Comparison of ENCODE assay signal across 8 cellular contexts in the genomic region with DNA sequence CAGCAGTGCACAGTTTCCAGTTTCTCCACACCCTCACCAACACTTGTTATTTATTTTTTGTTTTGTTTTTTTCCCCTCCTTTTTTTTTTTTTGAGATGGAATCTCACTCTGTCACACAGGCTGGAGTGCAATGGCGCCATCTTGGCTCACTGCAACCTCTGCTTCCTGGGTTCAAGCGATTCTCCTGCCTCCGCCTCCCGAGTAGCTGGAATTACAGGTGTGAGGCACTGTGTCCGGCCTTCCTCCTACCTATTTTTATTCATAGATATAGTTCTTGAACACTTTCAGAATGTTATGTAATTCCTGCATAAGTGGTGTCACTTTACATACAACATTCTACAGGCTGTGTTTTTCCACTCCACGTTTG. TPM values are rescaled to one million over a fixed set of nuclear protein-coding genes. Genes with fewer than 3 reads are reported as not detected.
DNase-seq lines count a peak whose midpoint lies in the region; ATAC-seq, FAIRE-seq and TF ChIP-seq lines count a peak whose summit lies in the region.
"Not testable (repeated sequence)": the region's sequence is repeated elsewhere in the genome, so short reads cannot be mapped to it uniquely, and the experiment has no call there.

No MANE protein-coding gene starts in this region.

- H3K9me2 ChIP-seq in DOHH2 (replicated peaks; ENCODE audit: control insufficient read depth, low read length), result not testable (repeated sequence)

- WGBS in K562 (ENCODE audit: insufficient coverage, low coverage, missing lambda C conversion rate), result 58% methylated on average over 6 of the region's 6 CpGs
- WGBS in gastroesophageal sphincter (ENCODE audit: low coverage in 1 of 2), 2 donors, result 77 to 90% methylated on average over 3 to 6 of the region's 6 CpGs
- 73 to 79% methylated on average over 6 of the region's 6 CpGs for WGBS in upper lobe of left lung, 2 donors

- BruUV-seq in K562 (replicated peaks; lab: Mats Ljungman, UMichigan), result not testable (repeated sequence)

- not testable (repeated sequence) for FAIRE-seq in K562 (lab: Jason Lieb, UNC)

- not testable (repeated sequence) for H3K36me3 Mint-ChIP-seq in T-helper 17 cell (ENCODE audit: low read depth)
- peaks cover 14 to 24% of the 10 kb centered on the region in 2 donors for H3K36me3 Mint-ChIP-seq in activated T-cell treated with anti-CD3 and anti-CD28 coated beads, Interleukin-2, amount 50 U/mL, for 72 hours (ENCODE audit: insufficient read depth in 2 of 2)

- TF ChIP-seq EP300 in K562 (IDR thresholded peaks at IDR 0.05; ENCODE audit: low read length); gastroesophageal sphincter (IDR thresholded peaks at IDR 0.05); upper lobe of left lung (IDR thresholded peaks at IDR 0.05): not testable (repeated sequence)

- peak overlapping the region; percentile 3; the same call in 1 of the 2 replicates for H3K4me3 ChIP-seq in DOHH2 (ENCODE audit: low read length)
- not testable (repeated sequence) for H3K4me3 ChIP-seq in K562, gastroesophageal sphincter, upper lobe of left lung
- peak overlapping the region in 2 of 3 donors; percentile 19 to 62 for H3K4me3 ChIP-seq in skeletal muscle tissue (ENCODE audit: low read length in 3 of 3)

- H3K27me3 ChIP-seq in DOHH2 (ENCODE audit: control insufficient read depth, low read length), result peaks cover 13% of the 10 kb centered on the region
- H3K27me3 ChIP-seq in K562 (ENCODE audit: control insufficient read depth in 2 of 2, insufficient read depth in 2 of 2, low read length in 2 of 2); gastroesophageal sphincter; skeletal muscle tissue (ENCODE audit: control insufficient read depth in 3 of 3, insufficient read depth in 3 of 3, low read length in 3 of 3); upper lobe of left lung: not testable (repeated sequence)

- not testable (repeated sequence) for H4K20me1 ChIP-seq in DOHH2 (ENCODE audit: control insufficient read depth, insufficient read depth, low read depth, low read length); K562 (replicated peaks; ENCODE audit: control insufficient read depth, insufficient read depth, low read length)

- not testable (repeated sequence) for ATAC-seq in T-helper 17 cell; activated T-cell treated with anti-CD3 and anti-CD28 coated beads, Interleukin-2, amount 50 U/mL, for 72 hours (replicated peaks in 1 of 2); K562; gastroesophageal sphincter; upper lobe of left lung (ENCODE audit: low FRiP score in 2 of 2)

- not testable (repeated sequence) for H3K79me2 ChIP-seq in DOHH2 (ENCODE audit: control insufficient read depth, low read length)
- peaks cover 65% of the 10 kb centered on the region for H3K79me2 ChIP-seq in K562 (ENCODE audit: control insufficient read depth, insufficient read depth, low read length)

- H3K36me3 ChIP-seq in DOHH2 (ENCODE audit: control insufficient read depth, low read length), result not testable (repeated sequence)
- H3K36me3 ChIP-seq in K562 (ENCODE audit: control insufficient read depth, insufficient read depth, low read length) (peaks cover 41% of the 10 kb centered on the region; the same call in 2 of the 3 replicates), gastroesophageal sphincter (peaks cover 0 to 29% of the 10 kb centered on the region in 2 donors), skeletal muscle tissue (ENCODE audit: control insufficient read depth in 3 of 3, insufficient read depth in 3 of 3, low read length in 3 of 3) (peaks cover 29 to 34% (median 30%) of the 10 kb centered on the region in 3 donors), upper lobe of left lung (peaks cover 3 to 29% (median 20%) of the 10 kb centered on the region in 4 donors)

- peak overlapping the region; percentile 78 for H2AFZ ChIP-seq in K562 (ENCODE audit: low read depth, low read length)

- TF ChIP-seq RAD21 in K562 (CRISPR knock-in tag; conservative IDR thresholded peaks at IDR 0.05 in 1 of 2, IDR thresholded peaks at IDR 0.05 in 1 of 2), result not testable (repeated sequence)

- H3K27ac ChIP-seq in DOHH2 (ENCODE audit: low read depth, low read length), result not testable (repeated sequence)
- H3K27ac ChIP-seq in K562 (ENCODE audit: extremely low read depth, low read depth, low read length) (peak overlapping the region; percentile 53; the same call in 2 of the 3 replicates), gastroesophageal sphincter (peak overlapping the region in 3 of 4 donors; percentile 41 to 94 (median 61)), skeletal muscle tissue (ENCODE audit: low read depth, low read length) (peak overlapping the region; percentile 84), upper lobe of left lung (peak overlapping the region; percentile 17 to 75 (median 36))

- TF ChIP-seq CTCF in DOHH2 (IDR thresholded peaks at IDR 0.05; ENCODE audit: low read depth, low read length, poor library complexity, severe bottlenecking); K562 (IDR thresholded peaks at IDR 0.05 in 2 of 3, conservative IDR thresholded peaks at IDR 0.05 in 1 of 3; ENCODE audit: insufficient read depth in 2 of 3, low read depth in 1 of 3, low read length in 3 of 3); upper lobe of left lung (IDR thresholded peaks at IDR 0.05): not testable (repeated sequence)
- TF ChIP-seq CTCF in gastroesophageal sphincter (IDR thresholded peaks at IDR 0.05), result peak in 1 of 4 experiments; percentile 1

- peak overlapping the region; percentile 98 for H3K27ac Mint-ChIP-seq in T-helper 17 cell
- peak overlapping the region; percentile 91 for H3K27ac Mint-ChIP-seq in activated T-cell treated with anti-CD3 and anti-CD28 coated beads, Interleukin-2, amount 50 U/mL, for 72 hours

- H3F3A ChIP-seq in DOHH2 (ENCODE audit: control insufficient read depth, insufficient read depth), result not testable (repeated sequence)

- TF ChIP-seq POLR2A in K562 (conservative IDR thresholded peaks at IDR 0.05); gastroesophageal sphincter (IDR thresholded peaks at IDR 0.05); upper lobe of left lung (IDR thresholded peaks at IDR 0.05): not testable (repeated sequence)

- H3K4me1 ChIP-seq in DOHH2 (ENCODE audit: control insufficient read depth, low read length), result peaks cover 46% of the 10 kb centered on the region
- peaks cover 28 to 59% of the 10 kb centered on the region in 2 experiments for H3K4me1 ChIP-seq in K562 (replicated peaks in 1 of 2; ENCODE audit: control insufficient read depth in 2 of 2, insufficient read depth in 2 of 2, low read length in 2 of 2)
- H3K4me1 ChIP-seq in gastroesophageal sphincter, result peaks cover 0 to 97% (median 44%) of the 10 kb centered on the region in 3 donors
- H3K4me1 ChIP-seq in skeletal muscle tissue (ENCODE audit: control insufficient read depth in 3 of 3, insufficient read depth in 3 of 3, low read length in 3 of 3), result peaks cover 88 to 95% (median 91%) of the 10 kb centered on the region in 3 donors
- H3K4me1 ChIP-seq in upper lobe of left lung, result peaks cover 42 to 74% (median 60%) of the 10 kb centered on the region in 4 donors

- CTCF ChIA-PET in K562 (lab: Yijun Ruan, JAX; ENCODE audit: low intra/inter-chr PET ratio), result not testable (repeated sequence)

- not testable (repeated sequence) for H3K9me3 ChIP-seq in DOHH2 (ENCODE audit: control insufficient read depth, insufficient read depth, low read length); T-helper 17 cell (ENCODE audit: control insufficient read depth, low read length, poor library complexity, severe bottlenecking); K562 (replicated peaks; ENCODE audit: control insufficient read depth, insufficient read depth, low read depth, low read length); gastroesophageal sphincter; skeletal muscle tissue (ENCODE audit: control insufficient read depth in 3 of 3, low read length in 3 of 3); upper lobe of left lung

- peak overlapping the region; percentile 96 for H3K4me3 Mint-ChIP-seq in T-helper 17 cell
- peak overlapping the region; percentile 85 to 87 for H3K4me3 Mint-ChIP-seq in activated T-cell treated with anti-CD3 and anti-CD28 coated beads, Interleukin-2, amount 50 U/mL, for 72 hours

- peak overlapping the region; percentile 32 for H3K4me2 ChIP-seq in DOHH2 (ENCODE audit: low read length)
- peak overlapping the region; percentile 67 for H3K4me2 ChIP-seq in K562 (ENCODE audit: insufficient read depth, low read length)

- H3K9me1 ChIP-seq in K562 (ENCODE audit: control insufficient read depth, insufficient read depth, low read length), result not testable (repeated sequence)

- not testable (repeated sequence) for DNase-seq in T-helper 17 cell; activated T-cell treated with anti-CD3 and anti-CD28 coated beads, Interleukin-2, amount 50 U/mL, for 72 hours; K562 (ENCODE audit: extremely low read depth in 1 of 4, low spot score in 3 of 4); upper lobe of left lung
- peak; percentile 5 for DNase-seq in mesenteric fat pad (ENCODE audit: low spot score)

- H3K9ac ChIP-seq in K562 (ENCODE audit: insufficient read depth in 1 of 2, low read depth in 2 of 2, low read length in 2 of 2), result not testable (repeated sequence)
- H3K9ac ChIP-seq in skeletal muscle tissue (ENCODE audit: low read depth in 1 of 3, low read length in 3 of 3), result peak overlapping the region; percentile 7 to 79 (median 15)

- intact Hi-C loops in K562 (cut with micrococcal nuclease), result loop anchor here (2.0 kb wide), 1 partner anchor 18 kb away; no protein-coding TSS in a partner anchor

- H3K9me3 Mint-ChIP-seq in activated T-cell treated with anti-CD3 and anti-CD28 coated beads, Interleukin-2, amount 50 U/mL, for 72 hours, result not testable (repeated sequence)

- in situ Hi-C loops in K562 (cut with MboI), result not testable (repeated sequence)

- not testable (repeated sequence) for H3K27me3 Mint-ChIP-seq in T-helper 17 cell; activated T-cell treated with anti-CD3 and anti-CD28 coated beads, Interleukin-2, amount 50 U/mL, for 72 hours (ENCODE audit: low read depth)

- H3K4me1 Mint-ChIP-seq in T-helper 17 cell, result peaks cover 70% of the 10 kb centered on the region
- H3K4me1 Mint-ChIP-seq in activated T-cell treated with anti-CD3 and anti-CD28 coated beads, Interleukin-2, amount 50 U/mL, for 72 hours (ENCODE audit: low read depth), result peaks cover 82% of the 10 kb centered on the region

- POLR2A ChIA-PET in K562 (lab: Yijun Ruan, JAX), result interaction anchor here (1.5 to 2.1 kb wide), 3 partner anchors 8 to 11 kb away, joined by 3 to 13 read pairs (median 3); no protein-coding TSS in a partner anchor

RNA-seq across cellular contexts. Expression of a gene that starts 5.7 kb away (rescaled TPM):
- total RNA-seq in T-helper 17 cell (10 to 100 TPM; 13.5 to 20.7 TPM), K562 (2014; rRNA removed) (13.4 and 18.5 TPM in 2 replicates), K562 (2014; rRNA removed; fragmentation: Illumina TruSeq; extraction: Trizol) (1.2 TPM in 2 replicates), K562 (2015; rRNA removed; fragmentation: Illumina TruSeq; extraction: Trizol) (5.0 and 5.6 TPM in 2 replicates), K562 (2021) (12.7 and 15.1 TPM in 2 replicates), gastroesophageal sphincter (10 to 100 TPM; 28.6 to 49.1 (median 38.8) TPM), mesenteric fat pad (9.1 TPM), skeletal muscle tissue (16.7 TPM), upper lobe of left lung (10 to 100 TPM; 10.6 to 21.0 (median 14.2) TPM)
- total RNA-seq in activated T-cell treated with anti-CD3 and anti-CD28 coated beads, Interleukin-2, amount 50 U/mL, for 72 hours, result 10 to 100 TPM; 21.3 to 21.5 TPM
- total RNA-seq in K562 (2011; cell fraction: chromatin; rRNA removed; ENCODE audit: low replicate concordance), result 3.5 and 12.3 TPM in 2 replicates
- total RNA-seq in K562 (2011; cell fraction: nucleolus; rRNA removed), result 17.3 and 17.5 TPM in 2 replicates
- 7.9 and 9.0 TPM in 2 replicates for total RNA-seq in K562 (2011; cell fraction: nucleoplasm; rRNA removed)
- polyA plus RNA-seq in K562 (2011; rRNA removed) (2.9 and 5.2 TPM in 2 replicates), K562 (2014; fragmentation: Illumina TruSeq; extraction: Trizol) (2.3 and 4.6 TPM in 2 replicates), K562 (2014; fragmentation: Nextera tagmentation; extraction: Ambion mirVana) (under 1 TPM in 1 of 2 experiments, not detected in 1; 0.07 TPM), K562 (2014; rRNA removed) (11.0 and 12.0 TPM in 2 replicates)
- 6.8 and 18.1 TPM in 2 replicates for polyA plus RNA-seq in K562 (2011; cell fraction: cytosol; rRNA removed)
- 5.6 and 9.4 TPM in 2 replicates for polyA plus RNA-seq in K562 (2011; cell fraction: nucleus; rRNA removed)
- 9.9 and 29.3 TPM in 2 replicates for polyA plus RNA-seq in K562 (2012)
- polyA minus RNA-seq in K562 (2011; rRNA and poly(A)+ RNA removed), result 1.9 and 2.0 TPM in 2 replicates
- polyA minus RNA-seq in K562 (2011; cell fraction: cytosol; rRNA and poly(A)+ RNA removed), result 5.2 and 6.2 TPM in 2 replicates
- polyA minus RNA-seq in K562 (2011; cell fraction: nucleus; rRNA and poly(A)+ RNA removed), result 6.5 and 7.6 TPM in 2 replicates

RNA-seq across cellular contexts. Expression of a gene that starts 44.1 kb away (rescaled TPM):
- total RNA-seq in T-helper 17 cell (10 to 100 TPM; 16.6 to 18.6 TPM), K562 (2014; rRNA removed) (10.2 and 13.1 TPM in 2 replicates), K562 (2014; rRNA removed; fragmentation: Illumina TruSeq; extraction: Trizol) (6.8 TPM in 2 replicates), K562 (2015; rRNA removed; fragmentation: Illumina TruSeq; extraction: Trizol) (10.1 and 11.3 TPM in 2 replicates), K562 (2021) (11.7 and 14.5 TPM in 2 replicates), gastroesophageal sphincter (10 to 100 TPM; 37.6 to 62.1 (median 49.7) TPM), mesenteric fat pad (148 TPM), skeletal muscle tissue (17.2 TPM), upper lobe of left lung (10 to 100 TPM; 11.4 to 30.4 (median 21.4) TPM)
- 10 to 100 TPM; 32.1 to 35.6 TPM for total RNA-seq in activated T-cell treated with anti-CD3 and anti-CD28 coated beads, Interleukin-2, amount 50 U/mL, for 72 hours
- total RNA-seq in K562 (2011; cell fraction: chromatin; rRNA removed; ENCODE audit: low replicate concordance), result 15.4 and 23.3 TPM in 2 replicates
- total RNA-seq in K562 (2011; cell fraction: nucleolus; rRNA removed), result 12.6 and 12.8 TPM in 2 replicates
- total RNA-seq in K562 (2011; cell fraction: nucleoplasm; rRNA removed), result 14.1 and 15.2 TPM in 2 replicates
- polyA plus RNA-seq in K562 (2011; rRNA removed) (10.3 and 12.9 TPM in 2 replicates), K562 (2014; fragmentation: Illumina TruSeq; extraction: Trizol) (9.8 and 11.4 TPM in 2 replicates), K562 (2014; fragmentation: Nextera tagmentation; extraction: Ambion mirVana) (1 to 10 TPM; 1.9 to 2.8 TPM), K562 (2014; rRNA removed) (13.1 and 16.5 TPM in 2 replicates)
- polyA plus RNA-seq in K562 (2011; cell fraction: cytosol; rRNA removed), result 9.3 and 14.0 TPM in 2 replicates
- polyA plus RNA-seq in K562 (2011; cell fraction: nucleus; rRNA removed), result 11.9 and 16.5 TPM in 2 replicates
- 11.1 and 15.6 TPM in 2 replicates for polyA plus RNA-seq in K562 (2012)
- 3.7 and 4.0 TPM in 2 replicates for polyA minus RNA-seq in K562 (2011; rRNA and poly(A)+ RNA removed)
- 2.9 and 4.1 TPM in 2 replicates for polyA minus RNA-seq in K562 (2011; cell fraction: cytosol; rRNA and poly(A)+ RNA removed)
- 3.2 and 3.6 TPM in 2 replicates for polyA minus RNA-seq in K562 (2011; cell fraction: nucleus; rRNA and poly(A)+ RNA removed)
